Comparison of ENCODE assay signal across 2 cellular contexts in genomic region chr1:160363010-160363409, GRCh38.
A peak's percentile ranks its signal among the peaks of the same experiment; 100 is the strongest.
TF ChIP-seq lines count a peak whose summit lies in the region.

No MANE protein-coding gene starts in this region.

TF ChIP-seq in HEK293, 187 proteins besides CTCF, POLR2A, EP300 and RAD21:
- TF ChIP-seq ZNF398 (tag by site-specific recombination; IDR thresholded peaks at IDR 0.05) (0 out of 2 replicates have a peak, but pooled peaks have one; percentile 6), ZNF549 (tag by site-specific recombination; IDR thresholded peaks at IDR 0.05) (no peak)

TF ChIP-seq in K562, 482 proteins besides CTCF, POLR2A, EP300 and RAD21 (continues in another document):
- no peak for TF ChIP-seq TAF7 (tag; IDR thresholded peaks at IDR 0.05)
- TF ChIP-seq, protein P1, sequence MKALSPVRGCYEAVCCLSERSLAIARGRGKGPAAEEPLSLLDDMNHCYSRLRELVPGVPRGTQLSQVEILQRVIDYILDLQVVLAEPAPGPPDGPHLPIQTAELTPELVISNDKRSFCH (CRISPR knock-in tag; IDR thresholded peaks at IDR 0.05): no peak
- TF ChIP-seq, protein P1 (tag; IDR thresholded peaks at IDR 0.05): peak; percentile 58
- TF ChIP-seq, protein P2, sequence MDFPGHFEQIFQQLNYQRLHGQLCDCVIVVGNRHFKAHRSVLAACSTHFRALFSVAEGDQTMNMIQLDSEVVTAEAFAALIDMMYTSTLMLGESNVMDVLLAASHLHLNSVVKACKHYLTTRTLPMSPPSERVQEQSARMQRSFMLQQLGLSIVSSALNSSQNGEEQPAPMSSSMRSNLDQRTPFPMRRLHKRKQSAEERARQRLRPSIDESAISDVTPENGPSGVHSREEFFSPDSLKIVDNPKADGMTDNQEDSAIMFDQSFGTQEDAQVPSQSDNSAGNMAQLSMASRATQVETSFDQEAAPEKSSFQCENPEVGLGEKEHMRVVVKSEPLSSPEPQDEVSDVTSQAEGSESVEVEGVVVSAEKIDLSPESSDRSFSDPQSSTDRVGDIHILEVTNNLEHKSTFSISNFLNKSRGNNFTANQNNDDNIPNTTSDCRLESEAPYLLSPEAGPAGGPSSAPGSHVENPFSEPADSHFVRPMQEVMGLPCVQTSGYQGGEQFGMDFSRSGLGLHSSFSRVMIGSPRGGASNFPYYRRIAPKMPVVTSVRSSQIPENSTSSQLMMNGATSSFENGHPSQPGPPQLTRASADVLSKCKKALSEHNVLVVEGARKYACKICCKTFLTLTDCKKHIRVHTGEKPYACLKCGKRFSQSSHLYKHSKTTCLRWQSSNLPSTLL (IDR thresholded peaks at IDR 0.05): no peak
- TF ChIP-seq MTA3 (IDR thresholded peaks at IDR 0.05; ENCODE audit: borderline replicate concordance): no peak
- TF ChIP-seq MECOM (CRISPR knock-in tag; IDR thresholded peaks at IDR 0.05): 0 out of 2 replicates have a peak, but pooled peaks have one; percentile 20
- TF ChIP-seq SP1 (CRISPR knock-in tag; IDR thresholded peaks at IDR 0.05): no peak
- no peak for TF ChIP-seq RBM25 (IDR thresholded peaks at IDR 0.05; ENCODE audit: low read depth, low read length, severe bottlenecking)
- TF ChIP-seq MCM7 (IDR thresholded peaks at IDR 0.05): no peak
- no peak for TF ChIP-seq POLR3A (IDR thresholded peaks at IDR 0.05; ENCODE audit: borderline replicate concordance, extremely low read depth, insufficient read depth, insufficient read length)
- no peak for TF ChIP-seq E2F6 (IDR thresholded peaks at IDR 0.05; ENCODE audit: borderline replicate concordance in 1 of 2, extremely low read depth in 1 of 2, insufficient read depth in 1 of 2, insufficient read length in 1 of 2, low read depth in 1 of 2, low read length in 1 of 2, poor library complexity in 1 of 2, severe bottlenecking in 1 of 2)
- TF ChIP-seq MTA2 (IDR thresholded peaks at IDR 0.05; ENCODE audit: low read depth): no peak
- no peak for TF ChIP-seq ZNF449 (CRISPR knock-in tag; IDR thresholded peaks at IDR 0.05)
- TF ChIP-seq RBFOX2 (IDR thresholded peaks at IDR 0.05; ENCODE audit: low read depth, low read length): peak; percentile 68
- TF ChIP-seq ZNF586 (CRISPR knock-in tag; conservative IDR thresholded peaks at IDR 0.05): no peak
- TF ChIP-seq ZNF668 (CRISPR knock-in tag; IDR thresholded peaks at IDR 0.05): no peak
- TF ChIP-seq RFX1 (IDR thresholded peaks at IDR 0.05): no peak
- TF ChIP-seq CXXC5 (CRISPR knock-in tag; IDR thresholded peaks at IDR 0.05): peak; percentile 36
- no peak for TF ChIP-seq SMARCE1 (IDR thresholded peaks at IDR 0.05)
- no peak for TF ChIP-seq FOXP1 (CRISPR knock-in tag; IDR thresholded peaks at IDR 0.05)
- no peak for TF ChIP-seq MTF1 (CRISPR knock-in tag; IDR thresholded peaks at IDR 0.05; ENCODE audit: borderline replicate concordance)
- no peak for TF ChIP-seq KDM2B (CRISPR knock-in tag; IDR thresholded peaks at IDR 0.05)
- TF ChIP-seq ZNF609 (CRISPR knock-in tag; IDR thresholded peaks at IDR 0.05; ENCODE audit: borderline replicate concordance): no peak
- no peak for TF ChIP-seq HDAC3 (IDR thresholded peaks at IDR 0.05; ENCODE audit: borderline replicate concordance, partially characterized antibody)
- TF ChIP-seq LEF1 (IDR thresholded peaks at IDR 0.05): no peak
- TF ChIP-seq, protein P3, sequence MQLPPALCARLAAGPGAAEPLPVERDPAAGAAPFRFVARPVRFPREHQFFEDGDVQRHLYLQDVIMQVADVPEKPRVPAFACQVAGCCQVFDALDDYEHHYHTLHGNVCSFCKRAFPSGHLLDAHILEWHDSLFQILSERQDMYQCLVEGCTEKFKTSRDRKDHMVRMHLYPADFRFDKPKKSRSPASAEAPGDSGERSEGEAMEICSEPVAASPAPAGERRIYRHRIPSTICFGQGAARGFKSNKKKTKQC (CRISPR knock-in tag; IDR thresholded peaks at IDR 0.05): no peak
- TF ChIP-seq, protein P4, sequence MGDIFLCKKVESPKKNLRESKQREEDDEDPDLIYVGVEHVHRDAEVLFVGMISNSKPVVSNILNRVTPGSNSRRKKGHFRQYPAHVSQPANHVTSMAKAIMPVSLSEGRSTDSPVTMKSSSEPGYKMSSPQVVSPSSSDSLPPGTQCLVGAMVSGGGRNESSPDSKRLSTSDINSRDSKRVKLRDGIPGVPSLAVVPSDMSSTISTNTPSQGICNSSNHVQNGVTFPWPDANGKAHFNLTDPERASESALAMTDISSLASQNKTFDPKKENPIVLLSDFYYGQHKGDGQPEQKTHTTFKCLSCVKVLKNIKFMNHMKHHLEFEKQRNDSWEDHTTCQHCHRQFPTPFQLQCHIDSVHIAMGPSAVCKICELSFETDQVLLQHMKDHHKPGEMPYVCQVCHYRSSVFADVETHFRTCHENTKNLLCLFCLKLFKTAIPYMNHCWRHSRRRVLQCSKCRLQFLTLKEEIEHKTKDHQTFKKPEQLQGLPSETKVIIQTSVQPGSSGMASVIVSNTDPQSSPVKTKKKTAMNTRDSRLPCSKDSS (IDR thresholded peaks at IDR 0.05; ENCODE audit: low read depth, partially characterized antibody): no peak
- TF ChIP-seq CBFA2T2 (conservative IDR thresholded peaks at IDR 0.05): no peak
- no peak for TF ChIP-seq ZFX (CRISPR knock-in tag; IDR thresholded peaks at IDR 0.05)
- no peak for TF ChIP-seq GTF2B (IDR thresholded peaks at IDR 0.05; ENCODE audit: extremely low read depth, insufficient read length)
- TF ChIP-seq, protein P5, sequence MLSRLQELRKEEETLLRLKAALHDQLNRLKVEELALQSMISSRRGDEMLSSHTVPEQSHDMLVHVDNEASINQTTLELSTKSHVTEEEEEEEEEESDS (CRISPR knock-in tag; IDR thresholded peaks at IDR 0.05): no peak
- TF ChIP-seq SRF (CRISPR knock-in tag; IDR thresholded peaks at IDR 0.05): no peak
- TF ChIP-seq KDM1A (IDR thresholded peaks at IDR 0.05): no peak
- no peak for TF ChIP-seq SUPT5H (IDR thresholded peaks at IDR 0.05)
- TF ChIP-seq, protein P6, sequence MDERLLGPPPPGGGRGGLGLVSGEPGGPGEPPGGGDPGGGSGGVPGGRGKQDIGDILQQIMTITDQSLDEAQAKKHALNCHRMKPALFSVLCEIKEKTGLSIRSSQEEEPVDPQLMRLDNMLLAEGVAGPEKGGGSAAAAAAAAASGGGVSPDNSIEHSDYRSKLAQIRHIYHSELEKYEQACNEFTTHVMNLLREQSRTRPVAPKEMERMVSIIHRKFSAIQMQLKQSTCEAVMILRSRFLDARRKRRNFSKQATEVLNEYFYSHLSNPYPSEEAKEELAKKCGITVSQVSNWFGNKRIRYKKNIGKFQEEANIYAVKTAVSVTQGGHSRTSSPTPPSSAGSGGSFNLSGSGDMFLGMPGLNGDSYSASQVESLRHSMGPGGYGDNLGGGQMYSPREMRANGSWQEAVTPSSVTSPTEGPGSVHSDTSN (CRISPR knock-in tag; IDR thresholded peaks at IDR 0.05; ENCODE audit: low read depth): no peak
- TF ChIP-seq, protein P6 (tag; conservative IDR thresholded peaks at IDR 0.05; ENCODE audit: low read depth): no peak
- TF ChIP-seq BCOR (IDR thresholded peaks at IDR 0.05): no peak
- 0 out of 2 replicates have a peak, but pooled peaks have one; percentile 6 for TF ChIP-seq E2F3 (CRISPR knock-in tag; IDR thresholded peaks at IDR 0.05)
- 0 out of 2 replicates have a peak, but pooled peaks have one; percentile 29 for TF ChIP-seq GABPB2 (CRISPR knock-in tag; conservative IDR thresholded peaks at IDR 0.05)
- no peak for TF ChIP-seq FOSL1 (tag; conservative IDR thresholded peaks at IDR 0.05)
- TF ChIP-seq ZNF830 (CRISPR knock-in tag; IDR thresholded peaks at IDR 0.05): 0 out of 2 replicates have a peak, but pooled peaks have one; percentile 59
- TF ChIP-seq RFX7 (CRISPR knock-in tag; IDR thresholded peaks at IDR 0.05): no peak
- TF ChIP-seq RNF2 (IDR thresholded peaks at IDR 0.05): no peak
- TF ChIP-seq PTTG1 (tag; IDR thresholded peaks at IDR 0.05; ENCODE audit: low read depth): peak; percentile 5; the same call in 1 of the 2 replicates
- no peak for TF ChIP-seq MYNN (IDR thresholded peaks at IDR 0.05)
- no peak for TF ChIP-seq MYNN (CRISPR knock-in tag; IDR thresholded peaks at IDR 0.05)
- no peak for TF ChIP-seq ZNF175 (CRISPR knock-in tag; IDR thresholded peaks at IDR 0.05; ENCODE audit: low read depth)
- TF ChIP-seq SMAD4 (CRISPR knock-in tag; conservative IDR thresholded peaks at IDR 0.05): peak; percentile 62
- TF ChIP-seq, protein P7, sequence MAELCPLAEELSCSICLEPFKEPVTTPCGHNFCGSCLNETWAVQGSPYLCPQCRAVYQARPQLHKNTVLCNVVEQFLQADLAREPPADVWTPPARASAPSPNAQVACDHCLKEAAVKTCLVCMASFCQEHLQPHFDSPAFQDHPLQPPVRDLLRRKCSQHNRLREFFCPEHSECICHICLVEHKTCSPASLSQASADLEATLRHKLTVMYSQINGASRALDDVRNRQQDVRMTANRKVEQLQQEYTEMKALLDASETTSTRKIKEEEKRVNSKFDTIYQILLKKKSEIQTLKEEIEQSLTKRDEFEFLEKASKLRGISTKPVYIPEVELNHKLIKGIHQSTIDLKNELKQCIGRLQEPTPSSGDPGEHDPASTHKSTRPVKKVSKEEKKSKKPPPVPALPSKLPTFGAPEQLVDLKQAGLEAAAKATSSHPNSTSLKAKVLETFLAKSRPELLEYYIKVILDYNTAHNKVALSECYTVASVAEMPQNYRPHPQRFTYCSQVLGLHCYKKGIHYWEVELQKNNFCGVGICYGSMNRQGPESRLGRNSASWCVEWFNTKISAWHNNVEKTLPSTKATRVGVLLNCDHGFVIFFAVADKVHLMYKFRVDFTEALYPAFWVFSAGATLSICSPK (IDR thresholded peaks at IDR 0.05; ENCODE audit: borderline replicate concordance): no peak
- no peak for TF ChIP-seq SMARCB1 (IDR thresholded peaks at IDR 0.05; ENCODE audit: insufficient read length, low read depth)
- no peak for TF ChIP-seq BRCA1 (IDR thresholded peaks at IDR 0.05)
- no peak for TF ChIP-seq BRCA1 (CRISPR knock-in tag; IDR thresholded peaks at IDR 0.05)
